ENCODE assay signal across 10 cellular contexts in genomic region chr10:86972613-86973380, GRCh38. TPM values are rescaled to one million over a fixed set of nuclear protein-coding genes. Genes with fewer than 3 reads are reported as not detected.
DNase-seq lines count a peak whose midpoint lies in the region; ATAC-seq and TF ChIP-seq lines count a peak whose summit lies in the region.
"Had no signal": no experiment of that assay in that cellular context is flagged by ENCODE, and none has a peak within 500 bp of the region (broad histone marks: within the 10 kb centered on the region; RNA-seq: fewer than 3 reads in every experiment).

No MANE protein-coding gene starts in this region.

- H3K27me3 ChIP-seq in adrenal gland, result no peaks in the 10 kb centered on the region
- H3K27me3 ChIP-seq in thyroid gland, result no peaks in the 10 kb centered on the region

- intact Hi-C loops in adrenal gland (cut with DNase I), result no loop called here
- intact Hi-C loops in thyroid gland (cut with DNase I), result no loop called here

- H3K9me3 ChIP-seq in adrenal gland (replicated peaks in 1 of 3) (no peaks in the 10 kb centered on the region), thyroid gland (no peaks in the 10 kb centered on the region)

- H3K36me3 Mint-ChIP-seq in activated CD4-positive, alpha-beta T cell treated with anti-CD3 and anti-CD28 coated beads, Interleukin-2, amount 10 ng/mL, durations not matched to agents 7 days and 5 days (ENCODE audit: low read depth), result no peaks in the 10 kb centered on the region
- H3K36me3 Mint-ChIP-seq in mesothelial cell of epicardium, result no peaks in the 10 kb centered on the region

- TF ChIP-seq POLR2A in adrenal gland (IDR thresholded peaks at IDR 0.05) (no peak), thyroid gland (IDR thresholded peaks at IDR 0.05) (no peak)

- H3K27ac ChIP-seq in adrenal gland (peak overlapping the region in 3 of 5 donors; percentile 45 to 97 (median 96)), thyroid gland (peak overlapping the region in 2 of 3 donors; percentile 93 to 96)

- no peak for DNase-seq in activated CD4-positive, alpha-beta T cell treated with anti-CD3 and anti-CD28 coated beads, Interleukin-2, amount 10 ng/mL, durations not matched to agents 7 days and 5 days
- no peak for DNase-seq in activated CD4-positive, alpha-beta T cell treated with anti-CD3 and anti-CD28 coated beads for 4 hours
- DNase-seq in adrenal gland (peak in 6 of 7 donors; percentile 24 to 52 (median 38)), mesothelial cell of epicardium (ENCODE audit: low spot score in 2 of 2, unreplicated experiment in 2 of 2) (no peak), thyroid gland (no peak), medulla oblongata (ENCODE audit: extremely low spot score) (no peak), H4 (ENCODE audit: low spot score) (no peak)
- DNase-seq: NCI-H2081 had no signal

- H3K9me3 Mint-ChIP-seq in activated CD4-positive, alpha-beta T cell treated with anti-CD3 and anti-CD28 coated beads, Interleukin-2, amount 10 ng/mL, durations not matched to agents 7 days and 5 days, result no peaks in the 10 kb centered on the region
- H3K9me3 Mint-ChIP-seq in mesothelial cell of epicardium, result no peaks in the 10 kb centered on the region

- H3K27ac Mint-ChIP-seq in activated CD4-positive, alpha-beta T cell treated with anti-CD3 and anti-CD28 coated beads, Interleukin-2, amount 10 ng/mL, durations not matched to agents 7 days and 5 days, result peak overlapping the region; percentile 25
- peak overlapping the region; percentile 63 for H3K27ac Mint-ChIP-seq in mesothelial cell of epicardium

- peak overlapping the region; percentile 10 for H3K4me3 Mint-ChIP-seq in activated CD4-positive, alpha-beta T cell treated with anti-CD3 and anti-CD28 coated beads, Interleukin-2, amount 10 ng/mL, durations not matched to agents 7 days and 5 days
- peak overlapping the region; percentile 22 for H3K4me3 Mint-ChIP-seq in mesothelial cell of epicardium

- ATAC-seq in GM21423 (IDR thresholded peaks at IDR 0.05; ENCODE audit: unreplicated experiment), result no peak

- CTCF ChIA-PET in activated CD4-positive, alpha-beta T cell treated with anti-CD3 and anti-CD28 coated beads, Interleukin-2, amount 10 ng/mL, durations not matched to agents 7 days and 5 days (lab: Charles Lee), result no interaction called here

- peaks cover 13% of the 10 kb centered on the region for H3K4me1 Mint-ChIP-seq in activated CD4-positive, alpha-beta T cell treated with anti-CD3 and anti-CD28 coated beads, Interleukin-2, amount 10 ng/mL, durations not matched to agents 7 days and 5 days
- peaks cover 38% of the 10 kb centered on the region for H3K4me1 Mint-ChIP-seq in mesothelial cell of epicardium

- WGBS in adrenal gland, 4 donors, result 66 to 76% (median 71%) methylated on average over 8 to 11 of the region's 11 CpGs
- WGBS in thyroid gland, 2 donors, result 96 to 97% methylated on average over 10 to 11 of the region's 11 CpGs

- H3K4me3 ChIP-seq in adrenal gland (no peak overlapping the region), thyroid gland (replicated peaks in 1 of 3) (no peak overlapping the region)

- H3K27me3 Mint-ChIP-seq in activated CD4-positive, alpha-beta T cell treated with anti-CD3 and anti-CD28 coated beads, Interleukin-2, amount 10 ng/mL, durations not matched to agents 7 days and 5 days, result peaks cover 25% of the 10 kb centered on the region
- peaks cover 7% of the 10 kb centered on the region for H3K27me3 Mint-ChIP-seq in mesothelial cell of epicardium (ENCODE audit: low read depth)

- H3K4me1 ChIP-seq in adrenal gland (replicated peaks in 1 of 2) (peaks cover 23 to 36% of the 10 kb centered on the region in 2 donors), thyroid gland (peaks cover 30 to 55% of the 10 kb centered on the region in 2 donors)

- H3K36me3 ChIP-seq in adrenal gland (replicated peaks in 1 of 2) (no peaks in the 10 kb centered on the region), thyroid gland (no peaks in the 10 kb centered on the region)

- no peak for TF ChIP-seq CTCF in adrenal gland (IDR thresholded peaks at IDR 0.05)
- no peak for TF ChIP-seq CTCF in mesothelial cell of epicardium (IDR thresholded peaks at IDR 0.05; ENCODE audit: unreplicated experiment)
- TF ChIP-seq CTCF in thyroid gland (IDR thresholded peaks at IDR 0.05), result no peak

- POLR2A ChIA-PET in activated CD4-positive, alpha-beta T cell treated with anti-CD3 and anti-CD28 coated beads, Interleukin-2, amount 10 ng/mL, durations not matched to agents 7 days and 5 days (lab: Charles Lee), result no interaction called here

RNA-seq across cellular contexts. Expression of gene ADIRF, which starts 4.5 kb away (rescaled TPM):
- not detected for total RNA-seq in activated CD4-positive, alpha-beta T cell treated with anti-CD3 and anti-CD28 coated beads, Interleukin-2, amount 10 ng/mL, durations not matched to agents 7 days and 5 days
- 10 to 100 TPM; 15.3 to 38.1 (median 22.6) TPM for total RNA-seq in adrenal gland
- 100 to 1,000 TPM in 1 of 3 donors, 10 to 100 TPM in 1, 1 to 10 TPM in 1; 6.6 to 592 (median 52.2) TPM for polyA plus RNA-seq in adrenal gland
- 0.29 TPM in 1 of 3 replicates, not detected in the others for total RNA-seq in mesothelial cell of epicardium
- total RNA-seq in thyroid gland, result 100 to 1,000 TPM in 3 of 4 donors, 10 to 100 TPM in 1; 66.6 to 208 (median 104) TPM
- not detected in 2 replicates for total RNA-seq in H4 (2014; rRNA removed; shearing (Covaris generic))
- total RNA-seq: A673 had no signal

RNA-seq across cellular contexts. Expression of gene SNCG, which starts 14.4 kb away (rescaled TPM):
- not detected for total RNA-seq in activated CD4-positive, alpha-beta T cell treated with anti-CD3 and anti-CD28 coated beads, Interleukin-2, amount 10 ng/mL, durations not matched to agents 7 days and 5 days
- total RNA-seq in adrenal gland (100 to 1,000 TPM; 177 to 599 (median 404) TPM), mesothelial cell of epicardium (92.0 to 104 TPM (median 98.5 TPM) in 3 replicates), thyroid gland (10 to 100 TPM; 11.5 to 40.2 (median 23.1) TPM)
- polyA plus RNA-seq in adrenal gland, result 1,000 to 10,000 TPM in 1 of 3 donors, 100 to 1,000 TPM in 2; 176 to 1,434 (median 799) TPM
- 1.7 and 2.2 TPM in 2 replicates for total RNA-seq in H4 (2014; rRNA removed; shearing (Covaris generic))
- total RNA-seq: A673 had no signal

RNA-seq across cellular contexts. Expression of gene MMRN2, which starts 15.4 kb away (rescaled TPM):
- total RNA-seq in activated CD4-positive, alpha-beta T cell treated with anti-CD3 and anti-CD28 coated beads, Interleukin-2, amount 10 ng/mL, durations not matched to agents 7 days and 5 days, result not detected
- total RNA-seq in adrenal gland (10 to 100 TPM; 26.3 to 44.2 (median 36.6) TPM), mesothelial cell of epicardium (6.5 to 9.8 TPM (median 7.2 TPM) in 3 replicates), thyroid gland (10 to 100 TPM; 23.0 to 45.1 (median 28.4) TPM)
- polyA plus RNA-seq in adrenal gland, result 10 to 100 TPM in 2 of 3 donors, 1 to 10 TPM in 1; 9.5 to 16.5 (median 13.4) TPM
- total RNA-seq in H4 (2014; rRNA removed; shearing (Covaris generic)), result 0.12 and 1.8 TPM in 2 replicates
- total RNA-seq: A673 had no signal

RNA-seq across cellular contexts. Expression of gene FAM25A, which starts 47.3 kb away (rescaled TPM):
- total RNA-seq in activated CD4-positive, alpha-beta T cell treated with anti-CD3 and anti-CD28 coated beads, Interleukin-2, amount 10 ng/mL, durations not matched to agents 7 days and 5 days, result not detected
- total RNA-seq in adrenal gland (1 to 10 TPM in 3 of 8 donors, not detected in 5; 1.2 to 5.5 (median 2.0) TPM), mesothelial cell of epicardium (not detected in 3 replicates), thyroid gland (not detected)
- polyA plus RNA-seq in adrenal gland, result 10 to 100 TPM in 1 of 3 donors, 1 to 10 TPM in 2; 4.3 to 36.6 (median 6.3) TPM
- total RNA-seq in H4 (2014; rRNA removed; shearing (Covaris generic)), result not detected in 2 replicates
- total RNA-seq: A673 had no signal

Comparison
In these comparisons a context has a peak if more than half of its experiments do, and no peak if none do; other contexts are left out.
1. DNase-seq: peak in adrenal gland (6 of 7); none in activated CD4-positive, alpha-beta T cell treated with anti-CD3 and anti-CD28 coated beads, Interleukin-2, amount 10 ng/mL, durations not matched to agents 7 days and 5 days (single experiment), activated CD4-positive, alpha-beta T cell treated with anti-CD3 and anti-CD28 coated beads for 4 hours (0 of 2), mesothelial cell of epicardium (0 of 2), thyroid gland (0 of 2), medulla oblongata (single experiment) and H4 (single experiment).
2. RNA of gene ADIRF, which starts 4.5 kb away (total RNA-seq): 66.6 to 208 TPM in thyroid gland and 15.3 to 38.1 TPM in adrenal gland; 0.29 TPM in mesothelial cell of epicardium, not detected in activated CD4-positive, alpha-beta T cell treated with anti-CD3 and anti-CD28 coated beads, Interleukin-2, amount 10 ng/mL, durations not matched to agents 7 days and 5 days and not detected in H4; every median in the first group is over 10 times any median in the second.